In genomic region chr6:31700716-31701401, GRCh38 we compare ENCODE assay signal across 14 cellular contexts. TPM values are rescaled to one million over a fixed set of nuclear protein-coding genes. Genes with fewer than 3 reads are reported as not detected.
DNase-seq lines count a peak whose midpoint lies in the region; ATAC-seq and TF ChIP-seq lines count a peak whose summit lies in the region.
"Had no signal": no experiment of that assay in that cellular context is flagged by ENCODE, and none has a peak within 500 bp of the region (broad histone marks: within the 10 kb centered on the region; RNA-seq: fewer than 3 reads in every experiment).

No MANE protein-coding gene starts in this region.

- peak overlapping the region; percentile 25 for H3K4me3 Mint-ChIP-seq in T-helper 1 cell treated with Interleukin-12 subunit alpha and Interleukin-12 subunit beta and Interleukin-4 antibody, amounts not matched to agents 30 μg/mL and 1 μg/mL, for 36 hours
- peak overlapping the region; percentile 48 for H3K4me3 Mint-ChIP-seq in endothelial cell (ENCODE audit: unreplicated experiment)

- H3K4me1 Mint-ChIP-seq in T-helper 1 cell treated with Interleukin-12 subunit alpha and Interleukin-12 subunit beta and Interleukin-4 antibody, amounts not matched to agents 30 μg/mL and 1 μg/mL, for 36 hours (ENCODE audit: low read depth): peaks cover 24% of the 10 kb centered on the region
- peaks cover 32% of the 10 kb centered on the region for H3K4me1 Mint-ChIP-seq in endothelial cell (ENCODE audit: unreplicated experiment)

- H3K36me3 ChIP-seq in PC-3 (ENCODE audit: low read depth, low read length) (peaks cover 3% of the 10 kb centered on the region; the same call in 1 of the 2 replicates), psoas muscle (ENCODE audit: insufficient read depth in 1 of 2, low read depth in 1 of 2) (peaks cover 0 to 55% of the 10 kb centered on the region in 2 donors)

- H3K27me3 ChIP-seq in PC-3 (ENCODE audit: low read length) (no peaks in the 10 kb centered on the region), psoas muscle (ENCODE audit: insufficient read depth in 3 of 3, low read length in 2 of 3) (no peaks in the 10 kb centered on the region)
- H3K27me3 ChIP-seq: tibial artery had no signal

- H3K9me3 ChIP-seq in PC-3 (ENCODE audit: low read length): no peaks in the 10 kb centered on the region
- no peaks in the 10 kb centered on the region for H3K9me3 ChIP-seq in psoas muscle
- H3K9me3 ChIP-seq: tibial artery had no signal

- intact Hi-C loops in PC-3 (cut with micrococcal nuclease) (no loop called here), psoas muscle (cut with DNase I) (no loop called here)

- CTCF ChIA-PET in PC-3 (lab: Charles Lee): no interaction called here

- no peaks in the 10 kb centered on the region for H3K9me3 Mint-ChIP-seq in T-helper 1 cell treated with Interleukin-12 subunit alpha and Interleukin-12 subunit beta and Interleukin-4 antibody, amounts not matched to agents 30 μg/mL and 1 μg/mL, for 36 hours
- no peaks in the 10 kb centered on the region for H3K9me3 Mint-ChIP-seq in endothelial cell (ENCODE audit: unreplicated experiment)

- no peak for TF ChIP-seq CTCF in PC-3 (conservative IDR thresholded peaks at IDR 0.05; ENCODE audit: low read depth, low read length)
- TF ChIP-seq CTCF in endothelial cell (IDR thresholded peaks at IDR 0.05; ENCODE audit: unreplicated experiment): no peak
- TF ChIP-seq CTCF in psoas muscle (IDR thresholded peaks at IDR 0.05): no peak

- no peak overlapping the region for H2AFZ ChIP-seq in PC-3 (ENCODE audit: low read length)

- 85 to 96% (median 89%) methylated on average over 5 of the region's 5 CpGs for WGBS in psoas muscle, 3 donors

- no peak overlapping the region for H3K9ac ChIP-seq in PC-3 (ENCODE audit: low read length)

- peaks cover 14% of the 10 kb centered on the region for H3K36me3 Mint-ChIP-seq in T-helper 1 cell treated with Interleukin-12 subunit alpha and Interleukin-12 subunit beta and Interleukin-4 antibody, amounts not matched to agents 30 μg/mL and 1 μg/mL, for 36 hours (ENCODE audit: low read depth)
- H3K36me3 Mint-ChIP-seq in endothelial cell (ENCODE audit: low read depth, unreplicated experiment): no peaks in the 10 kb centered on the region

- no peak overlapping the region for H3K27ac Mint-ChIP-seq in T-helper 1 cell treated with Interleukin-12 subunit alpha and Interleukin-12 subunit beta and Interleukin-4 antibody, amounts not matched to agents 30 μg/mL and 1 μg/mL, for 36 hours
- H3K27ac Mint-ChIP-seq in endothelial cell (ENCODE audit: unreplicated experiment): no peak overlapping the region

- H4K20me1 ChIP-seq in PC-3 (ENCODE audit: low read length): no peaks in the 10 kb centered on the region

- ATAC-seq in PC-3: no peak
- ATAC-seq in psoas muscle: no peak
- no peak for ATAC-seq in GM21737 (IDR thresholded peaks at IDR 0.05; ENCODE audit: unreplicated experiment)

- POLR2A ChIA-PET in PC-3 (lab: Charles Lee; ENCODE audit: unreplicated experiment): interaction anchor here (0.6 kb wide), 1 partner anchor 1090 kb away, joined by 5 read pairs; no protein-coding TSS in a partner anchor

- no TSS peak for BruUV-seq in PC-3 (replicated peaks; lab: Mats Ljungman, UMichigan)

- H3K9me2 ChIP-seq in PC-3 (replicated peaks; ENCODE audit: low read length): no peaks in the 10 kb centered on the region

- DNase-seq in T-helper 1 cell: no peak
- DNase-seq in PC-3: no peak
- no peak for DNase-seq in endothelial cell (ENCODE audit: low spot score)
- no peak for DNase-seq in psoas muscle
- DNase-seq in EL: no peak
- no peak for DNase-seq in LoVo (ENCODE audit: low spot score)
- DNase-seq: 8988T, anterior cingulate cortex, tibial artery had no signal

- H3K4me2 ChIP-seq in PC-3 (ENCODE audit: low read length): peak overlapping the region; percentile 95; the same call in 1 of the 2 replicates

- H3K4me3 ChIP-seq in PC-3 (ENCODE audit: low read length) (peak overlapping the region; percentile 85; the same call in 1 of the 2 replicates), psoas muscle (peak overlapping the region; percentile 78)

- H3F3A ChIP-seq in PC-3 (ENCODE audit: low read length, unreplicated experiment): no peaks in the 10 kb centered on the region

- H3K4me1 ChIP-seq in PC-3 (ENCODE audit: insufficient read depth, low read length) (peaks cover 10% of the 10 kb centered on the region), psoas muscle (peaks cover 32% of the 10 kb centered on the region)

- H3K27ac ChIP-seq in PC-3 (ENCODE audit: low read length) (no peak overlapping the region), psoas muscle (peak overlapping the region; percentile 98)
- H3K27ac ChIP-seq: SK-N-MC had no signal

- peaks cover 25% of the 10 kb centered on the region for H3K79me2 ChIP-seq in PC-3 (ENCODE audit: low read length)

- H3K27me3 Mint-ChIP-seq in T-helper 1 cell treated with Interleukin-12 subunit alpha and Interleukin-12 subunit beta and Interleukin-4 antibody, amounts not matched to agents 30 μg/mL and 1 μg/mL, for 36 hours (ENCODE audit: low read depth): no peaks in the 10 kb centered on the region
- H3K27me3 Mint-ChIP-seq in endothelial cell (ENCODE audit: unreplicated experiment): peaks cover 6% of the 10 kb centered on the region

RNA-seq across cellular contexts. Expression of gene ABHD16A, which starts 2.3 kb away (rescaled TPM):
- 52.0 and 54.0 TPM in 2 replicates for total RNA-seq in PC-3 (2014; rRNA removed)
- total RNA-seq in endothelial cell (ENCODE audit: unreplicated experiment): 54.7 TPM
- total RNA-seq in psoas muscle: 10 to 100 TPM; 26.6 to 36.5 (median 30.5) TPM
- polyA plus RNA-seq in psoas muscle: 10 to 100 TPM; 34.4 to 56.6 (median 50.0) TPM

RNA-seq across cellular contexts. Expression of gene LY6G6F, which starts 5.8 kb away (rescaled TPM):
- total RNA-seq in PC-3 (2014; rRNA removed) (not detected in 2 replicates), endothelial cell (ENCODE audit: unreplicated experiment) (not detected), psoas muscle (not detected)
- polyA plus RNA-seq in psoas muscle: under 1 TPM in 1 of 3 donors, not detected in 2; 0.05 TPM
- total RNA-seq: lung microvascular endothelial cell, renal cortical epithelial cell had no signal

RNA-seq across cellular contexts. Expression of gene LY6G6D, which starts 14.3 kb away (rescaled TPM):
- total RNA-seq in PC-3 (2014; rRNA removed): not detected in 2 replicates
- total RNA-seq in endothelial cell (ENCODE audit: unreplicated experiment): not detected
- total RNA-seq in psoas muscle: not detected
- polyA plus RNA-seq in psoas muscle: not detected
- total RNA-seq: lung microvascular endothelial cell, renal cortical epithelial cell had no signal

RNA-seq across cellular contexts. Expression of gene LY6G5C, which starts 20.0 kb away (rescaled TPM):
- total RNA-seq in PC-3 (2014; rRNA removed) (1.6 and 1.8 TPM in 2 replicates), endothelial cell (ENCODE audit: unreplicated experiment) (22.0 TPM), psoas muscle (1 to 10 TPM in 3 of 4 donors, under 1 TPM in 1; 0.75 to 3.2 (median 2.3) TPM)
- 1 to 10 TPM; 1.4 to 2.3 (median 1.9) TPM for polyA plus RNA-seq in psoas muscle

RNA-seq across cellular contexts. Expression of gene LY6G6C, which starts 20.7 kb away (rescaled TPM):
- 0.22 TPM in 1 of 2 replicates, not detected in the other for total RNA-seq in PC-3 (2014; rRNA removed)
- 0.28 TPM for total RNA-seq in endothelial cell (ENCODE audit: unreplicated experiment)
- not detected for total RNA-seq in psoas muscle
- not detected for polyA plus RNA-seq in psoas muscle
- total RNA-seq: lung microvascular endothelial cell, renal cortical epithelial cell had no signal
